ENCODE assay signal across 8 cellular contexts in genomic region chr20:32474967-32475819, GRCh38.
DNase-seq lines count a peak whose midpoint lies in the region; ATAC-seq, FAIRE-seq and TF ChIP-seq lines count a peak whose summit lies in the region.

No MANE protein-coding gene starts in this region.

- H3K27me3 ChIP-seq in colonic mucosa (no peaks in the 10 kb centered on the region), small intestine (ENCODE audit: control insufficient read depth in 2 of 2, insufficient read depth in 2 of 2, low read length in 2 of 2) (no peaks in the 10 kb centered on the region)

- intact Hi-C loops in colonic mucosa (cut with DNase I), result no loop called here

- DNase-seq in NCI-H460 (ENCODE audit: extremely low read depth, low read depth), result peak; percentile 76
- DNase-seq in colonic mucosa, result peak; percentile 96
- DNase-seq in kidney tubule cell (ENCODE audit: low spot score), result peak; percentile 96
- DNase-seq in small intestine, result peak; percentile 94
- no peak for DNase-seq in middle frontal gyrus (ENCODE audit: extremely low spot score, low spot score)
- DNase-seq in activated CD4-positive, CD25-positive, alpha-beta regulatory T cell treated with anti-CD3 and anti-CD28 coated beads, Interleukin-2, amount 50 U/mL, for 72 hours, result no peak

- peak overlapping the region; percentile 95 for H3K27ac ChIP-seq in colonic mucosa
- peak overlapping the region; percentile 88 to 95 for H3K27ac ChIP-seq in small intestine (ENCODE audit: low read depth in 1 of 2, low read length in 1 of 2)

- H3K36me3 ChIP-seq in ES-I3 (ENCODE audit: insufficient read depth, low read length), result no peaks in the 10 kb centered on the region
- H3K36me3 ChIP-seq in colonic mucosa, result peaks cover 5% of the 10 kb centered on the region
- no peaks in the 10 kb centered on the region for H3K36me3 ChIP-seq in small intestine (ENCODE audit: control insufficient read depth in 2 of 2, insufficient read depth in 2 of 2, low read length in 2 of 2)

- H3K9me3 ChIP-seq in ES-I3 (ENCODE audit: control insufficient read depth, insufficient read depth, low read length), result no peaks in the 10 kb centered on the region
- H3K9me3 ChIP-seq in colonic mucosa, result no peaks in the 10 kb centered on the region
- no peaks in the 10 kb centered on the region for H3K9me3 ChIP-seq in small intestine (ENCODE audit: control insufficient read depth, low read depth)

- H3K9ac ChIP-seq in ES-I3 (ENCODE audit: low read depth, low read length), result peak overlapping the region; percentile 17
- H3K9ac ChIP-seq in colonic mucosa (ENCODE audit: low read depth in 2 of 2, low read length in 2 of 2), result peak overlapping the region; percentile 76 to 97

- no peak for FAIRE-seq in small intestine (lab: Jason Lieb, UNC)

- peak overlapping the region; percentile 21 for H3K4me3 ChIP-seq in colonic mucosa
- H3K4me3 ChIP-seq in small intestine (ENCODE audit: low read depth in 1 of 2, low read length in 2 of 2), result peak overlapping the region in 1 of 2 donors; percentile 42

- WGBS in small intestine, 3 donors, result 10 to 13% (median 12%) methylated on average over 26 to 28 of the region's 28 CpGs

- no peak for ATAC-seq in HG02588 (IDR thresholded peaks at IDR 0.05; ENCODE audit: unreplicated experiment)

- TF ChIP-seq CTCF in colonic mucosa (IDR thresholded peaks at IDR 0.05), result no peak

- peaks cover 21% of the 10 kb centered on the region for H3K4me1 ChIP-seq in ES-I3 (ENCODE audit: insufficient read depth, low read length)
- peaks cover 75% of the 10 kb centered on the region for H3K4me1 ChIP-seq in colonic mucosa
- peaks cover 9 to 15% of the 10 kb centered on the region in 2 donors for H3K4me1 ChIP-seq in small intestine (ENCODE audit: control insufficient read depth in 2 of 2, insufficient read depth in 1 of 2, low read depth in 1 of 2, low read length in 1 of 2)

Comparison
In these comparisons a context has a peak if more than half of its experiments do, and no peak if none do; other contexts are left out.
1. DNase-seq: peak in NCI-H460 (single experiment), colonic mucosa (single experiment), kidney tubule cell (single experiment) and small intestine (single experiment); none in middle frontal gyrus (single experiment) and activated CD4-positive, CD25-positive, alpha-beta regulatory T cell treated with anti-CD3 and anti-CD28 coated beads, Interleukin-2, amount 50 U/mL, for 72 hours (single experiment).